26 cellular contexts compared by ENCODE assay signal in genomic region chr16:28876016-28876659, GRCh38. TPM values are rescaled to one million over a fixed set of nuclear protein-coding genes. Genes with fewer than 3 reads are reported as not detected.
DNase-seq lines count a peak whose midpoint lies in the region; FAIRE-seq and TF ChIP-seq lines count a peak whose summit lies in the region.
"Had no signal": no experiment of that assay in that cellular context is flagged by ENCODE, and none has a peak within 500 bp of the region (broad histone marks: within the 10 kb centered on the region; RNA-seq: fewer than 3 reads in every experiment).

No MANE protein-coding gene starts in this region.

- peak overlapping the region; percentile 77 to 83 (median 80) for H3K27ac Mint-ChIP-seq in nephron
- no peak overlapping the region for H3K27ac Mint-ChIP-seq in CD14-positive monocyte
- H3K27ac Mint-ChIP-seq in type B pancreatic cell: no peak overlapping the region
- H3K27ac Mint-ChIP-seq: HFFc6; IgD-negative memory B cell; stimulated activated memory B cell treated with anti-CD40 and anti-IgM and Interleukin-4, amounts not matched to agents 10 μg/mL and 1 μg/mL and 100 μg/mL, for 72 hours had no signal

- H3K23ac ChIP-seq in H1 (ENCODE audit: insufficient read length): no peak overlapping the region

- H3K4me1 Mint-ChIP-seq in nephron (peaks cover 51% of the 10 kb centered on the region), CD14-positive monocyte (peaks cover 22% of the 10 kb centered on the region), type B pancreatic cell (ENCODE audit: unreplicated experiment) (peaks cover 10% of the 10 kb centered on the region)

- no peak overlapping the region for H3K56ac ChIP-seq in H1 (replicated peaks; ENCODE audit: insufficient read length, low read depth, low read length)

- H2BK12ac ChIP-seq in H1 (ENCODE audit: low read depth, low read length): no peak overlapping the region

- no peak overlapping the region for H4K91ac ChIP-seq in H1 (replicated peaks; ENCODE audit: insufficient read length, low read length)

- H3K36me3 Mint-ChIP-seq in nephron (ENCODE audit: low read depth): peaks cover 14% of the 10 kb centered on the region
- peaks cover 22 to 36% of the 10 kb centered on the region in 2 donors for H3K36me3 Mint-ChIP-seq in CD14-positive monocyte
- H3K36me3 Mint-ChIP-seq in type B pancreatic cell: no peaks in the 10 kb centered on the region
- H3K36me3 Mint-ChIP-seq: activated naive CD8-positive, alpha-beta T cell treated with anti-CD3 and anti-CD28 coated beads, Interleukin-2, amount 10 ng/mL, durations not matched to agents 7 days and 5 days; IgD-negative memory B cell had no signal

- H3K4me2 ChIP-seq in H1 (ENCODE audit: insufficient read depth in 1 of 2, low read depth in 2 of 2, low read length in 2 of 2): no peak overlapping the region
- H3K4me2 ChIP-seq: smooth muscle cell had no signal

- H3K4me3 Mint-ChIP-seq in nephron (peak overlapping the region; percentile 25 to 77 (median 41)), CD14-positive monocyte (no peak overlapping the region), type B pancreatic cell (no peak overlapping the region)
- H3K4me3 Mint-ChIP-seq: activated naive CD8-positive, alpha-beta T cell treated with anti-CD3 and anti-CD28 coated beads, Interleukin-2, amount 10 ng/mL, durations not matched to agents 7 days and 5 days; HFFc6; stimulated activated memory B cell treated with anti-CD40 and anti-IgM and Interleukin-4, amounts not matched to agents 10 μg/mL and 1 μg/mL and 100 μg/mL, for 72 hours had no signal

- no peak for TF ChIP-seq POLR2A in H1 (IDR thresholded peaks at IDR 0.05; ENCODE audit: control extremely low read depth in 1 of 2, low read depth in 2 of 2, low read length in 2 of 2)

- POLR2A ChIA-PET in H1 (lab: Charles Lee; ENCODE audit: partially characterized antibody): interaction anchor here (0.9 to 13.3 kb wide), 11 partner anchors 13 to 75 kb away, joined by 3 to 164 read pairs (median 3); partner anchors contain the start of genes SH2B1 and TUFM

- no peak for TF ChIP-seq RAD21 in H1 (IDR thresholded peaks at IDR 0.05 in 1 of 2, conservative IDR thresholded peaks at IDR 0.05 in 1 of 2; ENCODE audit: low read depth in 2 of 2, low read length in 2 of 2)

- peaks cover 12% of the 10 kb centered on the region; the same call in 1 of the 2 replicates for H3K4me1 ChIP-seq in HUES48 (ENCODE audit: control insufficient read depth, insufficient read depth, low read length)
- H3K4me1 ChIP-seq in H1 (replicated peaks in 1 of 4; ENCODE audit: control insufficient read depth in 3 of 4, insufficient read depth in 4 of 4, low read length in 3 of 4): peaks cover 0 to 27% (median 17%) of the 10 kb centered on the region in 4 experiments; a peak in 6 of 7 replicates

- CTCF ChIA-PET in H1 (lab: Charles Lee; ENCODE audit: partially characterized antibody): interaction anchor here (1.2 to 5.1 kb wide), 6 partner anchors 11 to 73 kb away, joined by 3 to 42 read pairs (median 14); partner anchors contain the start of genes NFATC2IP and SH2B1

- intact Hi-C loops in CD14-positive monocyte (cut with micrococcal nuclease): no loop called here

- H2AK5ac ChIP-seq in H1 (ENCODE audit: low read depth, low read length): no peak overlapping the region

- no peak overlapping the region for H3K4ac ChIP-seq in H1 (replicated peaks; ENCODE audit: insufficient read length, low read depth, low read length)

- no peak overlapping the region for H2AFZ ChIP-seq in H1 (ENCODE audit: low read length)

- no peak overlapping the region for H4K5ac ChIP-seq in H1 (ENCODE audit: insufficient read length, low read depth, low read length)

- TF ChIP-seq CTCF in 22Rv1 (IDR thresholded peaks at IDR 0.05): no peak
- no peak for TF ChIP-seq CTCF in H1 (IDR thresholded peaks at IDR 0.05; ENCODE audit: control extremely low read depth in 1 of 3, insufficient read depth in 1 of 3, low read depth in 1 of 3, low read length in 3 of 3)
- no peak for TF ChIP-seq CTCF in nephron (IDR thresholded peaks at IDR 0.05; ENCODE audit: unreplicated experiment in 3 of 3)
- TF ChIP-seq CTCF in CD14-positive monocyte (IDR thresholded peaks at IDR 0.05): no peak
- TF ChIP-seq CTCF in type B pancreatic cell (conservative IDR thresholded peaks at IDR 0.05): no peak

- H3K9me3 Mint-ChIP-seq in nephron (no peaks in the 10 kb centered on the region), CD14-positive monocyte (peaks cover 0 to 3% (median 0%) of the 10 kb centered on the region in 7 donors), type B pancreatic cell (no peaks in the 10 kb centered on the region)
- H3K9me3 Mint-ChIP-seq: activated naive CD8-positive, alpha-beta T cell treated with anti-CD3 and anti-CD28 coated beads, Interleukin-2, amount 10 ng/mL, durations not matched to agents 7 days and 5 days; HFFc6; IgD-negative memory B cell; stimulated activated memory B cell treated with anti-CD40 and anti-IgM and Interleukin-4, amounts not matched to agents 10 μg/mL and 1 μg/mL and 100 μg/mL, for 72 hours had no signal

- peak overlapping the region; percentile 66; the same call in 1 of the 2 replicates for H2BK5ac ChIP-seq in H1 (ENCODE audit: low read depth, low read length)

- WGBS in H1 (ENCODE audit: extremely low coverage in 1 of 2, insufficient coverage in 1 of 2, insufficient read length in 1 of 2, insufficient replicate concordance in 2 of 2, low coverage in 1 of 2, low lambda C conversion rate in 2 of 2, missing lambda C conversion rate in 1 of 2), 2 experiments: 82% methylated on average over 8 of the region's 17 CpGs; no CpG with 5 or more reads in 1 of the 2 experiments

- H3K4me3 ChIP-seq in HUES48 (ENCODE audit: low read depth, low read length): no peak overlapping the region
- H3K4me3 ChIP-seq in H1 (ENCODE audit: extremely low read depth in 1 of 4, insufficient read depth in 2 of 4, low read depth in 3 of 4, low read length in 4 of 4): no peak overlapping the region
- H3K4me3 ChIP-seq: GM12878, mucosa of descending colon, smooth muscle cell had no signal

- no peak overlapping the region for H2BK20ac ChIP-seq in H1 (ENCODE audit: low read length)

- FAIRE-seq in H1 (lab: Jason Lieb, UNC): no peak
- FAIRE-seq: GM12878 had no signal

- no peak for DNase-seq in H1 (ENCODE audit: low read depth in 1 of 2, low spot score in 2 of 2)
- no peak for DNase-seq in HuH-7.5 (ENCODE audit: low spot score)
- no peak for DNase-seq in CD14-positive monocyte (ENCODE audit: low spot score)
- no peak for DNase-seq in type B pancreatic cell (ENCODE audit: extremely low spot score, unreplicated experiment)
- DNase-seq in DMS114 treated with DMSO at 0.1 percent for 48 hours (lab: John Stamatoyannopoulos, UW; ENCODE audit: unreplicated experiment): no peak
- DNase-seq: ACHN; activated CD4-positive, alpha-beta T cell treated with anti-CD3 and anti-CD28 coated beads, Interleukin-2, amount 50 U/mL, for 48 hours; activated naive CD8-positive, alpha-beta T cell treated with anti-CD3 and anti-CD28 coated beads, Interleukin-2, amount 10 ng/mL, durations not matched to agents 7 days and 5 days; C1 segment of cervical spinal cord; cerebellar nuclear complex; HFFc6; mucosa of descending colon; NCI-H1092 treated with DMSO at 0.1 percent for 48 hours; NCI-H187 treated with DMSO at 0.1 percent for 48 hours; NCI-H774; SHP77 treated with DMSO at 0.1 percent for 48 hours; stimulated activated CD4-positive, alpha-beta T cell treated with anti-CD3 and anti-CD28 coated beads, Interleukin-4, amount 100 ng/mL, for 1 hour had no signal

- H4K8ac ChIP-seq in H1 (ENCODE audit: extremely low read depth, insufficient read depth, low read length): no peak overlapping the region

- H3K79me1 ChIP-seq in H1 (ENCODE audit: low read depth, low read length): no peaks in the 10 kb centered on the region; the same call in none of the 2 replicates

- no peak overlapping the region for H2BK15ac ChIP-seq in H1 (ENCODE audit: low read length)

- H4K20me1 ChIP-seq in H1 (replicated peaks in 1 of 2; ENCODE audit: control insufficient read depth in 1 of 2, insufficient read depth in 2 of 2, low read length in 2 of 2): peaks cover 2 to 17% of the 10 kb centered on the region in 2 experiments

- peaks cover 13% of the 10 kb centered on the region for H3K23me2 ChIP-seq in H1 (ENCODE audit: low read depth, low read length)

- H3K27me3 Mint-ChIP-seq in nephron (ENCODE audit: low read depth): no peaks in the 10 kb centered on the region
- H3K27me3 Mint-ChIP-seq in CD14-positive monocyte (ENCODE audit: low read depth in 3 of 3): peaks cover 12 to 22% (median 15%) of the 10 kb centered on the region in 3 donors
- H3K27me3 Mint-ChIP-seq in type B pancreatic cell: peaks cover 5% of the 10 kb centered on the region
- H3K27me3 Mint-ChIP-seq: activated naive CD8-positive, alpha-beta T cell treated with anti-CD3 and anti-CD28 coated beads, Interleukin-2, amount 10 ng/mL, durations not matched to agents 7 days and 5 days had no signal

- peaks cover 5% of the 10 kb centered on the region for H3K27me3 ChIP-seq in HUES48 (ENCODE audit: control insufficient read depth, insufficient read depth, low read length)
- H3K27me3 ChIP-seq in H1 (replicated peaks in 1 of 4; ENCODE audit: control insufficient read depth in 3 of 4, extremely low read depth in 1 of 4, insufficient read depth in 3 of 4, low read length in 3 of 4): peaks cover 0 to 5% (median 4%) of the 10 kb centered on the region in 4 experiments; a peak in 2 of 7 replicates

- H2BK120ac ChIP-seq in H1 (replicated peaks; ENCODE audit: low read depth, low read length): no peak overlapping the region

- H3K14ac ChIP-seq in H1 (ENCODE audit: insufficient read length): no peak overlapping the region

- no peak overlapping the region for H3K18ac ChIP-seq in H1 (ENCODE audit: extremely low read depth, low read length)

- H3K9me3 ChIP-seq in HUES48 (ENCODE audit: control insufficient read depth, insufficient read depth, low read length): no peaks in the 10 kb centered on the region
- no peaks in the 10 kb centered on the region for H3K9me3 ChIP-seq in H1 (ENCODE audit: insufficient read depth in 2 of 2, low read depth in 1 of 2, low read length in 1 of 2)
- H3K9me3 ChIP-seq: mucosa of descending colon had no signal

- H3K27ac ChIP-seq in 22Rv1: peak overlapping the region; percentile 40
- H3K27ac ChIP-seq in HUES48 (ENCODE audit: low read depth, low read length): peak overlapping the region; percentile 21
- no peak overlapping the region; the same call in 1 of the 2 replicates for H3K27ac ChIP-seq in H1 (ENCODE audit: low read depth, low read length)
- H3K27ac ChIP-seq: epithelial cell of prostate had no signal

- peaks cover 26% of the 10 kb centered on the region for H3K36me3 ChIP-seq in HUES48 (ENCODE audit: control insufficient read depth, insufficient read depth, low read length)
- peaks cover 0 to 3% (median under 1%) of the 10 kb centered on the region in 4 experiments; a peak in 5 of 8 replicates for H3K36me3 ChIP-seq in H1 (ENCODE audit: control insufficient read depth in 2 of 4, insufficient read depth in 4 of 4, low read length in 3 of 4)

- H3K79me2 ChIP-seq in H1 (ENCODE audit: control insufficient read depth in 1 of 2, insufficient read depth in 2 of 2, low read length in 2 of 2): no peaks in the 10 kb centered on the region

- H3K9ac ChIP-seq in HUES48 (ENCODE audit: low read depth, low read length) (no peak overlapping the region), H1 (replicated peaks in 1 of 4; ENCODE audit: extremely low read depth in 1 of 4, low read depth in 3 of 4, low read length in 3 of 4) (no peak overlapping the region)

- TF ChIP-seq EP300 in H1 (IDR thresholded peaks at IDR 0.05; ENCODE audit: borderline replicate concordance in 1 of 2, low read depth in 2 of 2, low read length in 2 of 2): no peak

RNA-seq across cellular contexts. Expression of gene ATP2A1, which starts 2.1 kb away (rescaled TPM):
- total RNA-seq in H1 (2021; fragmentation: NEBNext Ultra II Directional; extraction: Animal tissue kit (Norgen Biotek cat#: 25700)): 2.4 and 3.0 TPM in 2 replicates
- polyA plus RNA-seq in H1 (2011; rRNA removed) (1.7 and 3.1 TPM in 2 replicates), CD14-positive monocyte (not detected)
- 1.9 TPM for polyA plus RNA-seq in H1 (2011; cell fraction: cytosol; rRNA removed)
- polyA plus RNA-seq in H1 (2011; cell fraction: nucleus; rRNA removed): 10.5 TPM
- 4.4 to 10.5 TPM (median 6.1 TPM) in 4 replicates for polyA plus RNA-seq in H1 (2012, experiment 1 of 2)
- polyA plus RNA-seq in H1 (2012, experiment 2 of 2): 1.4 TPM
- polyA plus RNA-seq in H1 (2013, experiment 1 of 2): 2.6 TPM
- 1.5 TPM for polyA plus RNA-seq in H1 (2013, experiment 2 of 2)
- 1.3 and 2.0 TPM in 2 replicates for polyA minus RNA-seq in H1 (2011; rRNA and poly(A)+ RNA removed)
- polyA minus RNA-seq in H1 (2011; cell fraction: cytosol; rRNA and poly(A)+ RNA removed): 1.4 TPM
- polyA minus RNA-seq in H1 (2011; cell fraction: nucleus; rRNA and poly(A)+ RNA removed): 14.5 TPM
- 1.5 and 4.4 TPM in 2 replicates for total RNA-seq in type B pancreatic cell (ENCODE audit: low replicate concordance)
- total RNA-seq: Daoy had no signal
- polyA plus RNA-seq: IgD-negative memory B cell had no signal

RNA-seq across cellular contexts. Expression of gene SH2B1, which starts 12.5 kb away (rescaled TPM):
- 38.5 and 39.7 TPM in 2 replicates for total RNA-seq in H1 (2021; fragmentation: NEBNext Ultra II Directional; extraction: Animal tissue kit (Norgen Biotek cat#: 25700))
- polyA plus RNA-seq in H1 (2011; rRNA removed) (32.0 and 57.5 TPM in 2 replicates), CD14-positive monocyte (1 to 10 TPM in 1 of 2 donors, under 1 TPM in 1; 0.93 to 1.1 TPM)
- polyA plus RNA-seq in H1 (2011; cell fraction: cytosol; rRNA removed): 30.7 TPM
- 219 TPM for polyA plus RNA-seq in H1 (2011; cell fraction: nucleus; rRNA removed)
- polyA plus RNA-seq in H1 (2012, experiment 1 of 2): 40.1 to 43.9 TPM (median 40.4 TPM) in 4 replicates
- polyA plus RNA-seq in H1 (2012, experiment 2 of 2): 32.3 TPM
- 30.1 TPM for polyA plus RNA-seq in H1 (2013, experiment 1 of 2)
- polyA plus RNA-seq in H1 (2013, experiment 2 of 2): 29.1 TPM
- polyA minus RNA-seq in H1 (2011; rRNA and poly(A)+ RNA removed): 9.2 and 13.9 TPM in 2 replicates
- polyA minus RNA-seq in H1 (2011; cell fraction: cytosol; rRNA and poly(A)+ RNA removed): 18.1 TPM
- polyA minus RNA-seq in H1 (2011; cell fraction: nucleus; rRNA and poly(A)+ RNA removed): 21.9 TPM
- total RNA-seq in type B pancreatic cell (ENCODE audit: low replicate concordance): 62.3 and 75.1 TPM in 2 replicates

RNA-seq across cellular contexts. Expression of gene TUFM, which starts 30.0 kb away (rescaled TPM):
- total RNA-seq in H1 (2021; fragmentation: NEBNext Ultra II Directional; extraction: Animal tissue kit (Norgen Biotek cat#: 25700)): 243 and 249 TPM in 2 replicates
- polyA plus RNA-seq in H1 (2011; rRNA removed): 216 and 283 TPM in 2 replicates
- 216 TPM for polyA plus RNA-seq in H1 (2011; cell fraction: cytosol; rRNA removed)
- polyA plus RNA-seq in H1 (2011; cell fraction: nucleus; rRNA removed): 375 TPM
- polyA plus RNA-seq in H1 (2012, experiment 1 of 2): 252 to 300 TPM (median 277 TPM) in 4 replicates
- 261 TPM for polyA plus RNA-seq in H1 (2012, experiment 2 of 2)
- polyA plus RNA-seq in H1 (2013, experiment 1 of 2): 233 TPM
- 250 TPM for polyA plus RNA-seq in H1 (2013, experiment 2 of 2)
- polyA minus RNA-seq in H1 (2011; rRNA and poly(A)+ RNA removed): 76.3 and 102 TPM in 2 replicates
- 74.2 TPM for polyA minus RNA-seq in H1 (2011; cell fraction: cytosol; rRNA and poly(A)+ RNA removed)
- polyA minus RNA-seq in H1 (2011; cell fraction: nucleus; rRNA and poly(A)+ RNA removed): 65.9 TPM
- polyA plus RNA-seq in CD14-positive monocyte: 100 to 1,000 TPM; 146 to 148 TPM
- total RNA-seq in type B pancreatic cell (ENCODE audit: low replicate concordance): 177 and 182 TPM in 2 replicates

RNA-seq across cellular contexts. Expression of gene RABEP2, which starts 48.9 kb away (rescaled TPM):
- total RNA-seq in H1 (2021; fragmentation: NEBNext Ultra II Directional; extraction: Animal tissue kit (Norgen Biotek cat#: 25700)): 13.3 and 14.9 TPM in 2 replicates
- polyA plus RNA-seq in H1 (2011; rRNA removed): 10.4 and 13.2 TPM in 2 replicates
- 21.1 TPM for polyA plus RNA-seq in H1 (2011; cell fraction: cytosol; rRNA removed)
- 27.3 TPM for polyA plus RNA-seq in H1 (2011; cell fraction: nucleus; rRNA removed)
- 13.5 to 16.6 TPM (median 15.7 TPM) in 4 replicates for polyA plus RNA-seq in H1 (2012, experiment 1 of 2)
- polyA plus RNA-seq in H1 (2012, experiment 2 of 2): 10.2 TPM
- 8.9 TPM for polyA plus RNA-seq in H1 (2013, experiment 1 of 2)
- 8.0 TPM for polyA plus RNA-seq in H1 (2013, experiment 2 of 2)
- polyA minus RNA-seq in H1 (2011; rRNA and poly(A)+ RNA removed): 3.9 and 4.0 TPM in 2 replicates
- 9.5 TPM for polyA minus RNA-seq in H1 (2011; cell fraction: cytosol; rRNA and poly(A)+ RNA removed)
- 13.0 TPM for polyA minus RNA-seq in H1 (2011; cell fraction: nucleus; rRNA and poly(A)+ RNA removed)
- 1 to 10 TPM; 1.9 to 2.5 TPM for polyA plus RNA-seq in CD14-positive monocyte
- 23.3 and 44.4 TPM in 2 replicates for total RNA-seq in type B pancreatic cell (ENCODE audit: low replicate concordance)

RNA-seq across cellular contexts. Expression of gene ATXN2L, which starts 53.3 kb away (rescaled TPM):
- 218 and 227 TPM in 2 replicates for total RNA-seq in H1 (2021; fragmentation: NEBNext Ultra II Directional; extraction: Animal tissue kit (Norgen Biotek cat#: 25700))
- polyA plus RNA-seq in H1 (2011; rRNA removed): 79.1 and 131 TPM in 2 replicates
- polyA plus RNA-seq in H1 (2011; cell fraction: cytosol; rRNA removed): 54.4 TPM
- polyA plus RNA-seq in H1 (2011; cell fraction: nucleus; rRNA removed): 450 TPM
- 151 to 202 TPM (median 191 TPM) in 4 replicates for polyA plus RNA-seq in H1 (2012, experiment 1 of 2)
- 158 TPM for polyA plus RNA-seq in H1 (2012, experiment 2 of 2)
- 187 TPM for polyA plus RNA-seq in H1 (2013, experiment 1 of 2)
- 171 TPM for polyA plus RNA-seq in H1 (2013, experiment 2 of 2)
- polyA minus RNA-seq in H1 (2011; rRNA and poly(A)+ RNA removed): 36.2 and 40.2 TPM in 2 replicates
- 106 TPM for polyA minus RNA-seq in H1 (2011; cell fraction: cytosol; rRNA and poly(A)+ RNA removed)
- 121 TPM for polyA minus RNA-seq in H1 (2011; cell fraction: nucleus; rRNA and poly(A)+ RNA removed)
- 10 to 100 TPM in 1 of 2 donors, 1 to 10 TPM in 1; 4.8 to 10.2 TPM for polyA plus RNA-seq in CD14-positive monocyte
- total RNA-seq in type B pancreatic cell (ENCODE audit: low replicate concordance): 166 and 208 TPM in 2 replicates

Comparison
In these comparisons a context has a peak if more than half of its experiments do, and no peak if none do; other contexts are left out.
1. H3K27ac Mint-ChIP-seq: peak in nephron (3 of 3); none in CD14-positive monocyte (0 of 7) and type B pancreatic cell (single experiment).
2. H3K4me3 Mint-ChIP-seq: peak in nephron (3 of 3); none in CD14-positive monocyte (0 of 2) and type B pancreatic cell (single experiment).